Comparison of ENCODE assay signal across 15 cellular contexts in genomic region chr10:124989526-124989925, GRCh38. TPM values are rescaled to one million over a fixed set of nuclear protein-coding genes. Genes with fewer than 3 reads are reported as not detected.
DNase-seq lines count a peak whose midpoint lies in the region; ATAC-seq, FAIRE-seq and TF ChIP-seq lines count a peak whose summit lies in the region.
"Had no signal": no experiment of that assay in that cellular context is flagged by ENCODE, and none has a peak within 500 bp of the region (broad histone marks: within the 10 kb centered on the region; RNA-seq: fewer than 3 reads in every experiment).

No MANE protein-coding gene starts in this region.

- peak overlapping the region; percentile 84 for H3K27ac Mint-ChIP-seq in astrocyte (ENCODE audit: unreplicated experiment)
- peak overlapping the region; percentile 17 for H3K27ac Mint-ChIP-seq in memory B cell
- H3K27ac Mint-ChIP-seq: activated CD4-positive, alpha-beta T cell treated with anti-CD3 and anti-CD28 coated beads, Interleukin-2, amount 10 ng/mL, durations not matched to agents 7 days and 5 days; activated naive CD8-positive, alpha-beta T cell; activated T-cell treated with anti-CD3 and anti-CD28 coated beads, Interleukin-2, amount 50 U/mL, for 24 hours; nephron progenitor cell had no signal

- no peaks in the 10 kb centered on the region for H3K9me3 Mint-ChIP-seq in astrocyte (ENCODE audit: unreplicated experiment)
- no peaks in the 10 kb centered on the region for H3K9me3 Mint-ChIP-seq in memory B cell
- H3K9me3 Mint-ChIP-seq: activated CD4-positive, alpha-beta T cell treated with anti-CD3 and anti-CD28 coated beads, Interleukin-2, amount 10 ng/mL, durations not matched to agents 7 days and 5 days; activated T-cell treated with anti-CD3 and anti-CD28 coated beads, Interleukin-2, amount 50 U/mL, for 24 hours; nephron progenitor cell had no signal

- H3K27me3 Mint-ChIP-seq in astrocyte (ENCODE audit: low read depth, unreplicated experiment) (no peaks in the 10 kb centered on the region), memory B cell (no peaks in the 10 kb centered on the region)
- H3K27me3 Mint-ChIP-seq: activated CD4-positive, alpha-beta T cell treated with anti-CD3 and anti-CD28 coated beads, Interleukin-2, amount 10 ng/mL, durations not matched to agents 7 days and 5 days; activated naive CD8-positive, alpha-beta T cell; activated T-cell treated with anti-CD3 and anti-CD28 coated beads, Interleukin-2, amount 50 U/mL, for 24 hours had no signal

- no peaks in the 10 kb centered on the region for H3K9me3 ChIP-seq in astrocyte (ENCODE audit: insufficient read depth, low read depth, low read length)
- H3K9me3 ChIP-seq: HAP-1 had no signal

- H3K36me3 ChIP-seq in astrocyte (ENCODE audit: insufficient read depth, low read length) = peaks cover 61% of the 10 kb centered on the region

- H3K36me3 Mint-ChIP-seq in astrocyte (ENCODE audit: low read depth, unreplicated experiment) (peaks cover 20% of the 10 kb centered on the region), memory B cell (peaks cover 18% of the 10 kb centered on the region)
- H3K36me3 Mint-ChIP-seq: activated naive CD8-positive, alpha-beta T cell had no signal

- no peaks in the 10 kb centered on the region for H3K27me3 ChIP-seq in astrocyte (ENCODE audit: insufficient read depth, low read length)

- H4K20me1 ChIP-seq in astrocyte (ENCODE audit: insufficient read depth, low read length) = peaks cover 41% of the 10 kb centered on the region

- no peak overlapping the region for H3K27ac ChIP-seq in astrocyte (ENCODE audit: low read depth, low read length)

- H3K9ac ChIP-seq in astrocyte (ENCODE audit: low read length) = no peak overlapping the region

- H3K4me3 ChIP-seq in astrocyte (ENCODE audit: insufficient read depth, low read depth, low read length) = no peak overlapping the region
- H3K4me3 ChIP-seq: HAP-1 had no signal

- H3K4me3 Mint-ChIP-seq in astrocyte (ENCODE audit: unreplicated experiment) (no peak overlapping the region), memory B cell (no peak overlapping the region)
- H3K4me3 Mint-ChIP-seq: activated CD4-positive, alpha-beta T cell treated with anti-CD3 and anti-CD28 coated beads, Interleukin-2, amount 10 ng/mL, durations not matched to agents 7 days and 5 days; activated naive CD8-positive, alpha-beta T cell; activated T-cell treated with anti-CD3 and anti-CD28 coated beads, Interleukin-2, amount 50 U/mL, for 24 hours; nephron progenitor cell had no signal

- H3K4me2 ChIP-seq in astrocyte (ENCODE audit: low read length) = no peak overlapping the region

- DNase-seq in A172 (ENCODE audit: low spot score) (peak; percentile 37), ELR (ENCODE audit: low read depth) (peak; percentile 73), astrocyte (ENCODE audit: low read depth) (no peak), memory B cell (ENCODE audit: low spot score in 2 of 2) (no peak), OCI-M2 (lab: John Stamatoyannopoulos, UW; ENCODE audit: unreplicated experiment) (no peak), occipital lobe (lab: John Stamatoyannopoulos, UW) (no peak)
- DNase-seq in stimulated activated CD4-positive, alpha-beta T cell treated with anti-CD3 and anti-CD28 coated beads, Interleukin-15, amount 100 ng/mL, for 24 hours = no peak
- DNase-seq: activated CD4-positive, alpha-beta T cell treated with anti-CD3 and anti-CD28 coated beads, Interleukin-2, amount 10 ng/mL, durations not matched to agents 7 days and 5 days; activated T-cell treated with anti-CD3 and anti-CD28 coated beads, Interleukin-2, amount 50 U/mL, for 24 hours; NCI-H1930; NCI-H524; nephron progenitor cell had no signal

- no peaks in the 10 kb centered on the region for H3K4me1 ChIP-seq in astrocyte (ENCODE audit: insufficient read depth, low read length)
- H3K4me1 ChIP-seq: HAP-1 had no signal

- ATAC-seq in memory B cell (ENCODE audit: low read depth) (no peak), HG03520 (IDR thresholded peaks at IDR 0.05; ENCODE audit: unreplicated experiment) (no peak)

- no peak overlapping the region for H2AFZ ChIP-seq in astrocyte (ENCODE audit: low read depth, low read length)

- no peak for FAIRE-seq in astrocyte (lab: Jason Lieb, UNC)

- no peak for TF ChIP-seq CTCF in astrocyte (IDR thresholded peaks at IDR 0.05; ENCODE audit: insufficient read depth, low read depth, low read length)

- H3K4me1 Mint-ChIP-seq in astrocyte (ENCODE audit: low read depth, unreplicated experiment) (peaks cover 4% of the 10 kb centered on the region), memory B cell (no peaks in the 10 kb centered on the region)
- H3K4me1 Mint-ChIP-seq: activated CD4-positive, alpha-beta T cell treated with anti-CD3 and anti-CD28 coated beads, Interleukin-2, amount 10 ng/mL, durations not matched to agents 7 days and 5 days had no signal

- H3K79me2 ChIP-seq in astrocyte (ENCODE audit: insufficient read depth, low read length) = no peaks in the 10 kb centered on the region

RNA-seq across cellular contexts. Expression of gene ZRANB1, which starts 47.6 kb away (rescaled TPM):
- 12.3 and 13.8 TPM in 2 replicates for total RNA-seq in A172 (2014; rRNA removed; shearing (Covaris generic))
- total RNA-seq in astrocyte = 24.5 and 24.9 TPM in 2 replicates
- 78.6 TPM for total RNA-seq in occipital lobe

Comparison
In these comparisons a context has a peak if more than half of its experiments do, and no peak if none do; other contexts are left out.
1. DNase-seq: peak in A172 (single experiment) and ELR (single experiment); none in astrocyte (single experiment), memory B cell (0 of 2), OCI-M2 (single experiment), stimulated activated CD4-positive, alpha-beta T cell treated with anti-CD3 and anti-CD28 coated beads, Interleukin-15, amount 100 ng/mL, for 24 hours (single experiment) and occipital lobe (single experiment).